17 cellular contexts compared by ENCODE assay signal in genomic region chr2:226971770-226972169, GRCh38.
DNase-seq lines count a peak whose midpoint lies in the region; ATAC-seq and TF ChIP-seq lines count a peak whose summit lies in the region.
"Had no signal": no experiment of that assay in that cellular context is flagged by ENCODE, and none has a peak within 500 bp of the region (broad histone marks: within the 10 kb centered on the region; RNA-seq: fewer than 3 reads in every experiment).

No MANE protein-coding gene starts in this region.

- H3K27ac Mint-ChIP-seq in activated CD4-positive, alpha-beta T cell treated with anti-CD3 and anti-CD28 coated beads, Interleukin-2, amount 10 ng/mL, durations not matched to agents 24 days and 14 days, result peak overlapping the region; percentile 12
- peak overlapping the region; percentile 79 to 95 (median 95) for H3K27ac Mint-ChIP-seq in IgD-negative memory B cell

- H3K27ac ChIP-seq in spleen, result peak overlapping the region in 6 of 8 donors; percentile 39 to 81 (median 69)
- H3K27ac ChIP-seq: right lobe of liver, SJCRH30 had no signal

- peaks cover 6% of the 10 kb centered on the region for H3K36me3 Mint-ChIP-seq in activated CD4-positive, alpha-beta T cell treated with anti-CD3 and anti-CD28 coated beads, Interleukin-2, amount 10 ng/mL, durations not matched to agents 24 days and 14 days (ENCODE audit: low read depth)
- peaks cover 9% of the 10 kb centered on the region for H3K36me3 Mint-ChIP-seq in IgD-negative memory B cell

- H3K36me3 ChIP-seq in spleen, result peaks cover 0 to 29% (median 0%) of the 10 kb centered on the region in 6 donors
- H3K36me3 ChIP-seq: right lobe of liver, SJCRH30 had no signal

- peak; percentile 33 for ATAC-seq in GM21529 (IDR thresholded peaks at IDR 0.05; ENCODE audit: unreplicated experiment)
- ATAC-seq: HepG2, right lobe of liver had no signal

- peaks cover 26% of the 10 kb centered on the region for H3K4me1 Mint-ChIP-seq in activated CD4-positive, alpha-beta T cell treated with anti-CD3 and anti-CD28 coated beads, Interleukin-2, amount 10 ng/mL, durations not matched to agents 24 days and 14 days
- H3K4me1 Mint-ChIP-seq in IgD-negative memory B cell, result peaks cover 13 to 32% (median 29%) of the 10 kb centered on the region in 3 donors

- no peak for TF ChIP-seq CTCF in spleen (IDR thresholded peaks at IDR 0.05 in 8 of 11, conservative IDR thresholded peaks at IDR 0.05 in 3 of 11)

- H3K4me1 ChIP-seq in spleen, result peaks cover 0 to 33% (median 16%) of the 10 kb centered on the region in 6 donors
- H3K4me1 ChIP-seq: right lobe of liver, SJCRH30 had no signal

- intact Hi-C loops in activated CD4-positive, alpha-beta T cell treated with anti-CD3 and anti-CD28 coated beads, Interleukin-2, amount 10 ng/mL, durations not matched to agents 24 days and 14 days (cut with micrococcal nuclease), result no loop called here
- intact Hi-C loops in spleen (cut with DNase I; ENCODE audit: low total_unique reads), result no loop called here

- TF ChIP-seq POLR2A in spleen (IDR thresholded peaks at IDR 0.05), result no peak

- 59 to 82% (median 77%) methylated on average over 4 of the region's 4 CpGs for WGBS in spleen, 5 donors

- no peaks in the 10 kb centered on the region for H3K9me3 ChIP-seq in spleen
- H3K9me3 ChIP-seq: right lobe of liver, SJCRH30 had no signal

- no peaks in the 10 kb centered on the region for H3K27me3 ChIP-seq in spleen (replicated peaks in 1 of 7)
- H3K27me3 ChIP-seq: right lobe of liver, SJCRH30 had no signal

- H3K27me3 Mint-ChIP-seq in activated CD4-positive, alpha-beta T cell treated with anti-CD3 and anti-CD28 coated beads, Interleukin-2, amount 10 ng/mL, durations not matched to agents 24 days and 14 days, result no peaks in the 10 kb centered on the region
- no peaks in the 10 kb centered on the region for H3K27me3 Mint-ChIP-seq in IgD-negative memory B cell

- H3K4me3 ChIP-seq in spleen, result no peak overlapping the region
- H3K4me3 ChIP-seq: right lobe of liver, SJCRH30 had no signal

- DNase-seq in activated CD4-positive, alpha-beta T cell treated with anti-CD3 and anti-CD28 coated beads, Interleukin-2, amount 10 ng/mL, durations not matched to agents 24 days and 14 days, result no peak
- no peak for DNase-seq in activated CD4-positive, alpha-beta T cell treated with anti-CD3 and anti-CD28 coated beads, Interleukin-2, amount 50 U/mL, for 48 hours
- no peak for DNase-seq in spleen
- no peak for DNase-seq in NCI-H774 (lab: John Stamatoyannopoulos, UW)
- DNase-seq in COLO829 (ENCODE audit: low spot score), result no peak
- no peak for DNase-seq in pons (ENCODE audit: low spot score)
- DNase-seq: activated CD8-positive, alpha-beta memory T cell treated with anti-CD3 and anti-CD28 coated beads for 24 hours; activated naive CD4-positive, alpha-beta T cell treated with Interleukin-2 at 50 U/mL for 16 hours; EL; NCI-H1417; NCI-H446; right lobe of liver; SJCRH30; stimulated activated CD4-positive, alpha-beta T cell treated with anti-CD3 and anti-CD28 coated beads, Interleukin-4, amount 100 ng/mL, for 24 hours had no signal

- peak overlapping the region; percentile 4 for H3K4me3 Mint-ChIP-seq in activated CD4-positive, alpha-beta T cell treated with anti-CD3 and anti-CD28 coated beads, Interleukin-2, amount 10 ng/mL, durations not matched to agents 24 days and 14 days
- H3K4me3 Mint-ChIP-seq in IgD-negative memory B cell, result peak overlapping the region; percentile 49 to 88 (median 79)

- H3K9me3 Mint-ChIP-seq in activated CD4-positive, alpha-beta T cell treated with anti-CD3 and anti-CD28 coated beads, Interleukin-2, amount 10 ng/mL, durations not matched to agents 24 days and 14 days, result no peaks in the 10 kb centered on the region
- H3K9me3 Mint-ChIP-seq in IgD-negative memory B cell, result no peaks in the 10 kb centered on the region
